ENCODE assay signal across 8 cellular contexts in the genomic region with DNA sequence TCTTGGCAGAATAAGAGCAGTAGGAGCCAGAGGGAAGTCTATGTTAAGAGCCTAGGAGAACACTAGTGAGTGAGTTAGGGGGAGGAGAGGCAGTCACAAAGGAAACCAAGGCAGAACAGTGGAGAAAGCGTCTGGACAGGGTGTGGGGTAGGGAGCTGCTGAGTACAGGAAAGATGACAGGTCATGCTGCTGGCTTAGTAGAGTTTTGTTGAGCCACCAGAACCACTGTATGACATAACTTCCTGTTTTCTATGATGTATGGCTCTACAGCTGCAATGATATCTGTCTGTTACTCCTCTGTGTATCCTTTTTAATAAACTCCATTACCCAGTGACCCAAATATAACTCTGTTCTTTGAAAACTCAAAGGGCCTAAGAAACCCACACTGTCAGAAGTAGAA.
DNase-seq lines count a peak whose midpoint lies in the region; ATAC-seq and TF ChIP-seq lines count a peak whose summit lies in the region.

No MANE protein-coding gene starts in this region.

- H4K20me1 ChIP-seq in DND-41 (ENCODE audit: insufficient read depth, low read length) = no peaks in the 10 kb centered on the region

- H3K9me3 Mint-ChIP-seq in dendritic cell treated with granulocyte-macrophage colony-stimulating factor and Interleukin-4, amounts not matched to agents 40 ng/mL and 50 ng/mL, for 4 days = no peaks in the 10 kb centered on the region

- peak; percentile 61 for DNase-seq in DND-41
- DNase-seq in NB4 (ENCODE audit: low read depth) = peak; percentile 90
- DNase-seq in stimulated activated CD4-positive, alpha-beta T cell treated with anti-CD3 and anti-CD28 coated beads, Interleukin-12 subunit alpha, Interleukin-12 subunit beta, amount 100 ng/mL, for 4 hours = no peak
- DNase-seq in RWPE1 (ENCODE audit: low spot score) = no peak
- DNase-seq in cerebellar cortex (ENCODE audit: low spot score) = no peak
- DNase-seq in EL = no peak

- H3K36me3 Mint-ChIP-seq in dendritic cell treated with granulocyte-macrophage colony-stimulating factor and Interleukin-4, amounts not matched to agents 40 ng/mL and 50 ng/mL, for 4 days (ENCODE audit: low read depth) = no peaks in the 10 kb centered on the region

- POLR2A ChIA-PET in RWPE1 (lab: Yijun Ruan, JAX; ENCODE audit: low non-redundant PET) = no interaction called here

- no peaks in the 10 kb centered on the region for H3K9me3 ChIP-seq in DND-41 (ENCODE audit: insufficient read depth, low read length, severe bottlenecking)

- H3K4me1 ChIP-seq in DND-41 (ENCODE audit: insufficient read depth, low read length) = peaks cover 17% of the 10 kb centered on the region

- CTCF ChIA-PET in RWPE1 (lab: Yijun Ruan, JAX) = no interaction called here

- TF ChIP-seq POLR2A in NB4 (IDR thresholded peaks at IDR 0.05; ENCODE audit: extremely low read depth, insufficient read length) = no peak

- TF ChIP-seq CTCF in DND-41 (IDR thresholded peaks at IDR 0.05; ENCODE audit: borderline replicate concordance, extremely low read depth, low read length, poor library complexity, severe bottlenecking) = no peak
- no peak for TF ChIP-seq CTCF in NB4 (IDR thresholded peaks at IDR 0.05; ENCODE audit: low read depth, low read length)
- no peak for TF ChIP-seq CTCF in RWPE1 (conservative IDR thresholded peaks at IDR 0.05; ENCODE audit: low read depth)

- ATAC-seq in DND-41 (ENCODE audit: insufficient read depth, low read depth) (peak; percentile 98), GM21529 (IDR thresholded peaks at IDR 0.05; ENCODE audit: unreplicated experiment) (peak; percentile 80)

- H3K9ac ChIP-seq in DND-41 (ENCODE audit: low read depth, low read length) = 0 out of 2 replicates have a peak overlapping the region, but pooled peaks have one; percentile 2

- no peak overlapping the region for H3K4me3 Mint-ChIP-seq in dendritic cell treated with granulocyte-macrophage colony-stimulating factor and Interleukin-4, amounts not matched to agents 40 ng/mL and 50 ng/mL, for 4 days

- no peaks in the 10 kb centered on the region for H3K27me3 ChIP-seq in DND-41 (ENCODE audit: insufficient read depth, low read length, poor library complexity)

- H3K79me2 ChIP-seq in DND-41 (ENCODE audit: insufficient read depth, low read length) = no peaks in the 10 kb centered on the region

- H3K4me3 ChIP-seq in DND-41 (ENCODE audit: low read depth in 1 of 2, low read length in 2 of 2) (no peak overlapping the region), NB4 (ENCODE audit: low read depth, low read length) (no peak overlapping the region)

- peaks cover 11% of the 10 kb centered on the region for H3K4me1 Mint-ChIP-seq in dendritic cell treated with granulocyte-macrophage colony-stimulating factor and Interleukin-4, amounts not matched to agents 40 ng/mL and 50 ng/mL, for 4 days (ENCODE audit: low read depth)

- H3K27me3 Mint-ChIP-seq in dendritic cell treated with granulocyte-macrophage colony-stimulating factor and Interleukin-4, amounts not matched to agents 40 ng/mL and 50 ng/mL, for 4 days = no peaks in the 10 kb centered on the region

- H3K27ac ChIP-seq in DND-41 (ENCODE audit: low read length) (peak overlapping the region; percentile 61), RWPE1 (no peak overlapping the region)

- peak overlapping the region; percentile 35 for H2AFZ ChIP-seq in DND-41 (ENCODE audit: low read depth, low read length)

- H3K4me2 ChIP-seq in DND-41 (ENCODE audit: insufficient read depth, low read length) = peak overlapping the region; percentile 14

- H3K27ac Mint-ChIP-seq in dendritic cell treated with granulocyte-macrophage colony-stimulating factor and Interleukin-4, amounts not matched to agents 40 ng/mL and 50 ng/mL, for 4 days = peak overlapping the region; percentile 16

- intact Hi-C loops in dendritic cell treated with granulocyte-macrophage colony-stimulating factor and Interleukin-4, amounts not matched to agents 40 ng/mL and 50 ng/mL, for 4 days (cut with micrococcal nuclease) = no loop called here

- no peaks in the 10 kb centered on the region for H3K36me3 ChIP-seq in DND-41 (ENCODE audit: insufficient read depth, low read length)

Comparison
In these comparisons a context has a peak if more than half of its experiments do, and no peak if none do; other contexts are left out.
1. DNase-seq: peak in DND-41 (single experiment) and NB4 (single experiment); none in stimulated activated CD4-positive, alpha-beta T cell treated with anti-CD3 and anti-CD28 coated beads, Interleukin-12 subunit alpha, Interleukin-12 subunit beta, amount 100 ng/mL, for 4 hours (single experiment), RWPE1 (single experiment), cerebellar cortex (single experiment) and EL (single experiment).